ENCODE assay signal across 16 cellular contexts in the genomic region with DNA sequence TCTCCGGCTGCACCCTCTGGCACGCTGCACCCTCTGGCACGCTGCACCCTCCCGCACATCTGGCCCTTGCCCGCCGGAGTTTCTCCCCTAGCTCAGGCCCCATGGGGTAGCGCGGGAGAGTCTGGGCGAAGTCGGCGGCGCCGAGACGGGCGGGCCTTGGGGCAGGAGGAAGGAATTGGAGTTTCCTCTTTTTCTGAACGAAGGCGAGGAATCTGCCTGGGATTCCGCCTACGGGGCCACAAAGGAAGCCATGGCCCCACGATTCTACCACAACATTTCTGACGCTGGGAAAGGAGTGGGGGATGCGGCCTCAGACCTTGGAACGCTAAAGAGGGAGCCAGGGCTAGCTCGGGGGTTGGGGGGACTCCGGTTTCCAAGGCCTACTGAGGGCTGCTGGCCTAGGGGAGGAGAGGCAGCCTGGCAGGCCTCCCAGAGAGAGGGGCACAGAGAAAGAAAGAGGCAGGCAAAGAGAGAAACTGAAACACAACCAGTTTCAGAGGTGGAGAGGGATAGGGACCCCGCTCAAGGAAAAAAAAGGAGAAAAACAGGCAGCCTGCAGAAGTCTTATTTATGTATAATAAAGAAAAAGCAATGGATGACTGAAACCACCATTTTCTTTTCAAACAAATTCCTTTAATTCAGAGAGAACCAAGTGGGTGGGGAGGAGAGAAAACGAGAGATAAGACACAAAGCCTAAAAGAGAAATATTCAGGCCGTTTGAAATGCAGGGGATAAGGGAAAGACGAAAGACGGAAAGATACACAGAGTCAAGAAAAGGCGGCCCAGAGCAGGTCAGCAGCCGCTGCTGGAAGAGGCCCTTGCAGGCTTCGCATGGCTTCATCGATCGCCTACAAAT. TPM values are rescaled to one million over a fixed set of nuclear protein-coding genes. Genes with fewer than 3 reads are reported as not detected.
A peak's percentile ranks its signal among the peaks of the same experiment; 100 is the strongest.
DNase-seq lines count a peak whose midpoint lies in the region; ATAC-seq and TF ChIP-seq lines count a peak whose summit lies in the region.
"Had no signal": no experiment of that assay in that cellular context is flagged by ENCODE, and none has a peak within 500 bp of the region (broad histone marks: within the 10 kb centered on the region; RNA-seq: fewer than 3 reads in every experiment).

No MANE protein-coding gene starts in this region.

- peaks cover 100% of the 10 kb centered on the region for H3K27me3 ChIP-seq in RWPE2 (ENCODE audit: insufficient read depth, poor library complexity, severe bottlenecking)

- no peak overlapping the region for H3K4me3 ChIP-seq in RWPE2 (ENCODE audit: severe bottlenecking)

- H3K36me3 ChIP-seq in RWPE2 (ENCODE audit: low read depth), result no peaks in the 10 kb centered on the region

- H3K27ac Mint-ChIP-seq in activated naive CD4-positive, alpha-beta T cell treated with anti-CD3 and anti-CD28 coated beads, Interleukin-2, amount 10 ng/mL, durations not matched to agents 7 days and 5 days, result peak overlapping the region; percentile 34
- H3K27ac Mint-ChIP-seq in activated naive CD4-positive, alpha-beta T cell treated with anti-CD3 and anti-CD28 coated beads, Interleukin-2, amount 50 U/mL, for 72 hours, result peak overlapping the region in 1 of 2 donors; percentile 65
- peak overlapping the region; percentile 96 for H3K27ac Mint-ChIP-seq in endothelial cell (ENCODE audit: unreplicated experiment)
- H3K27ac Mint-ChIP-seq in stimulated activated memory B cell treated with anti-CD40 and anti-IgM and Interleukin-4, amounts not matched to agents 10 μg/mL and 1 μg/mL and 100 μg/mL, for 72 hours, result no peak overlapping the region

- H3K27ac ChIP-seq in RWPE2 (ENCODE audit: poor library complexity, severe bottlenecking), result no peak overlapping the region
- H3K27ac ChIP-seq: epithelial cell of prostate had no signal

- no peaks in the 10 kb centered on the region for H3K9me3 ChIP-seq in RWPE2 (ENCODE audit: severe bottlenecking)

- no peaks in the 10 kb centered on the region for H3K4me1 ChIP-seq in RWPE2 (ENCODE audit: insufficient read depth, poor library complexity, severe bottlenecking)

- H3K36me3 Mint-ChIP-seq in activated naive CD4-positive, alpha-beta T cell treated with anti-CD3 and anti-CD28 coated beads, Interleukin-2, amount 10 ng/mL, durations not matched to agents 7 days and 5 days, result peaks cover 3% of the 10 kb centered on the region
- no peaks in the 10 kb centered on the region for H3K36me3 Mint-ChIP-seq in activated naive CD4-positive, alpha-beta T cell treated with anti-CD3 and anti-CD28 coated beads, Interleukin-2, amount 50 U/mL, for 72 hours
- peaks cover 34% of the 10 kb centered on the region for H3K36me3 Mint-ChIP-seq in endothelial cell (ENCODE audit: low read depth, unreplicated experiment)
- H3K36me3 Mint-ChIP-seq in stimulated activated memory B cell treated with anti-CD40 and anti-IgM and Interleukin-4, amounts not matched to agents 10 μg/mL and 1 μg/mL and 100 μg/mL, for 72 hours, result no peaks in the 10 kb centered on the region

- CTCF ChIA-PET in activated naive CD4-positive, alpha-beta T cell treated with anti-CD3 and anti-CD28 coated beads, Interleukin-2, amount 10 ng/mL, durations not matched to agents 7 days and 5 days (lab: Charles Lee), result interaction anchor here (1.0 kb wide), 1 partner anchor 39 kb away, joined by 4 read pairs; no protein-coding TSS in a partner anchor

- H3K9me3 Mint-ChIP-seq in activated naive CD4-positive, alpha-beta T cell treated with anti-CD3 and anti-CD28 coated beads, Interleukin-2, amount 10 ng/mL, durations not matched to agents 7 days and 5 days, result no peaks in the 10 kb centered on the region
- no peaks in the 10 kb centered on the region for H3K9me3 Mint-ChIP-seq in activated naive CD4-positive, alpha-beta T cell treated with anti-CD3 and anti-CD28 coated beads, Interleukin-2, amount 50 U/mL, for 72 hours
- H3K9me3 Mint-ChIP-seq in endothelial cell (ENCODE audit: unreplicated experiment), result no peaks in the 10 kb centered on the region
- no peaks in the 10 kb centered on the region for H3K9me3 Mint-ChIP-seq in stimulated activated memory B cell treated with anti-CD40 and anti-IgM and Interleukin-4, amounts not matched to agents 10 μg/mL and 1 μg/mL and 100 μg/mL, for 72 hours

- peaks cover 100% of the 10 kb centered on the region for H3K27me3 Mint-ChIP-seq in activated naive CD4-positive, alpha-beta T cell treated with anti-CD3 and anti-CD28 coated beads, Interleukin-2, amount 10 ng/mL, durations not matched to agents 7 days and 5 days
- H3K27me3 Mint-ChIP-seq in endothelial cell (ENCODE audit: unreplicated experiment), result peaks cover 21% of the 10 kb centered on the region
- H3K27me3 Mint-ChIP-seq in stimulated activated memory B cell treated with anti-CD40 and anti-IgM and Interleukin-4, amounts not matched to agents 10 μg/mL and 1 μg/mL and 100 μg/mL, for 72 hours, result peaks cover 94% of the 10 kb centered on the region

- H3K4me3 Mint-ChIP-seq in activated naive CD4-positive, alpha-beta T cell treated with anti-CD3 and anti-CD28 coated beads, Interleukin-2, amount 10 ng/mL, durations not matched to agents 7 days and 5 days, result peak overlapping the region; percentile 11
- H3K4me3 Mint-ChIP-seq in endothelial cell (ENCODE audit: unreplicated experiment), result peak overlapping the region; percentile 98
- H3K4me3 Mint-ChIP-seq in stimulated activated memory B cell treated with anti-CD40 and anti-IgM and Interleukin-4, amounts not matched to agents 10 μg/mL and 1 μg/mL and 100 μg/mL, for 72 hours, result peak overlapping the region; percentile 51

- no peak for TF ChIP-seq CTCF in RWPE2 (IDR thresholded peaks at IDR 0.05; ENCODE audit: poor library complexity, severe bottlenecking)
- TF ChIP-seq CTCF in endothelial cell (IDR thresholded peaks at IDR 0.05; ENCODE audit: unreplicated experiment), result no peak

- H3K4me1 Mint-ChIP-seq in activated naive CD4-positive, alpha-beta T cell treated with anti-CD3 and anti-CD28 coated beads, Interleukin-2, amount 10 ng/mL, durations not matched to agents 7 days and 5 days, result peaks cover 23% of the 10 kb centered on the region
- H3K4me1 Mint-ChIP-seq in endothelial cell (ENCODE audit: unreplicated experiment), result peaks cover 69% of the 10 kb centered on the region
- H3K4me1 Mint-ChIP-seq in stimulated activated memory B cell treated with anti-CD40 and anti-IgM and Interleukin-4, amounts not matched to agents 10 μg/mL and 1 μg/mL and 100 μg/mL, for 72 hours, result peaks cover 73% of the 10 kb centered on the region

- ATAC-seq in activated naive CD4-positive, alpha-beta T cell treated with anti-CD3 and anti-CD28 coated beads, Interleukin-2, amount 50 U/mL, for 72 hours, result no peak
- ATAC-seq in RWPE2 (ENCODE audit: low read depth), result no peak
- no peak for ATAC-seq in stimulated activated memory B cell treated with anti-CD40 and anti-IgM and Interleukin-4, amounts not matched to agents 10 μg/mL and 1 μg/mL and 100 μg/mL, for 72 hours
- no peak for ATAC-seq in HG03196 (IDR thresholded peaks at IDR 0.05; ENCODE audit: unreplicated experiment)

- DNase-seq in activated naive CD4-positive, alpha-beta T cell treated with anti-CD3 and anti-CD28 coated beads, Interleukin-2, amount 10 ng/mL, durations not matched to agents 7 days and 5 days, result no peak
- DNase-seq in activated naive CD4-positive, alpha-beta T cell treated with anti-CD3 and anti-CD28 coated beads, Interleukin-2, amount 50 U/mL, for 72 hours (ENCODE audit: low spot score in 2 of 2), result no peak
- peak; percentile 52 for DNase-seq in RWPE2 (ENCODE audit: low spot score)
- peak; percentile 61 for DNase-seq in endothelial cell (ENCODE audit: low spot score)
- DNase-seq in globus pallidus (ENCODE audit: low spot score), result no peak
- no peak for DNase-seq in SKM-1 (lab: John Stamatoyannopoulos, UW; ENCODE audit: unreplicated experiment)
- DNase-seq: anterior cingulate cortex, C1 segment of cervical spinal cord, NCI-H2227 treated with DMSO at 0.1 percent for 48 hours, nucleus accumbens, substantia nigra had no signal

RNA-seq across cellular contexts. Expression of gene TLX1, which starts 4.3 kb away (rescaled TPM):
- total RNA-seq in activated naive CD4-positive, alpha-beta T cell treated with anti-CD3 and anti-CD28 coated beads, Interleukin-2, amount 50 U/mL, for 72 hours, result not detected
- total RNA-seq in endothelial cell (ENCODE audit: unreplicated experiment), result 31.0 TPM
- total RNA-seq: LHCN-M2, RPMI7951 had no signal

Comparison
In these comparisons a context has a peak if more than half of its experiments do, and no peak if none do; other contexts are left out.
1. DNase-seq: peak in RWPE2 (single experiment) and endothelial cell (single experiment); none in activated naive CD4-positive, alpha-beta T cell treated with anti-CD3 and anti-CD28 coated beads, Interleukin-2, amount 10 ng/mL, durations not matched to agents 7 days and 5 days (single experiment), activated naive CD4-positive, alpha-beta T cell treated with anti-CD3 and anti-CD28 coated beads, Interleukin-2, amount 50 U/mL, for 72 hours (0 of 2), globus pallidus (single experiment) and SKM-1 (single experiment).
2. H3K4me3 Mint-ChIP-seq: peak in every context shown above with its lines; median percentile 98 in endothelial cell; 51 in stimulated activated memory B cell treated with anti-CD40 and anti-IgM and Interleukin-4, amounts not matched to agents 10 μg/mL and 1 μg/mL and 100 μg/mL, for 72 hours; 11 in activated naive CD4-positive, alpha-beta T cell treated with anti-CD3 and anti-CD28 coated beads, Interleukin-2, amount 10 ng/mL, durations not matched to agents 7 days and 5 days.
3. RNA of gene TLX1, which starts 4.3 kb away (total RNA-seq): 31.0 TPM in endothelial cell (single experiment); not detected in activated naive CD4-positive, alpha-beta T cell treated with anti-CD3 and anti-CD28 coated beads, Interleukin-2, amount 50 U/mL, for 72 hours; every median in the first group is over 10 times any median in the second.